In genomic region chr2:163548970-163549369, GRCh38 we compare ENCODE assay signal across 8 cellular contexts.
"Had no signal": no experiment of that assay in that cellular context is flagged by ENCODE, and none has a peak within 500 bp of the region (broad histone marks: within the 10 kb centered on the region; RNA-seq: fewer than 3 reads in every experiment).

No MANE protein-coding gene starts in this region.

- H3K4me3 ChIP-seq: GM12878 had no signal

- DNase-seq: GDM1, GF-D8 had no signal

- FAIRE-seq: G401.6, GM12878, GM12891, GM12892, GM18507, GM19239 had no signal

- ATAC-seq: GM12878 had no signal
